Comparison of ENCODE assay signal across 9 cellular contexts in genomic region chr9:18255747-18256146, GRCh38.
"Had no signal": no experiment of that assay in that cellular context is flagged by ENCODE, and none has a peak within 500 bp of the region (broad histone marks: within the 10 kb centered on the region; RNA-seq: fewer than 3 reads in every experiment).

No MANE protein-coding gene starts in this region.

- H3K9me3 Mint-ChIP-seq: activated naive CD4-positive, alpha-beta T cell treated with anti-CD3 and anti-CD28 coated beads for 36 hours; activated naive CD8-positive, alpha-beta T cell treated with anti-CD3 and anti-CD28 coated beads, Interleukin-2, amount 50 U/mL, for 24 hours; dendritic cell treated with granulocyte-macrophage colony-stimulating factor and Interleukin-4, amounts not matched to agents 40 ng/mL and 50 ng/mL, for 4 days; stimulated activated memory B cell treated with anti-CD40 and anti-IgM and Interleukin-4, amounts not matched to agents 10 μg/mL and 1 μg/mL and 100 μg/mL, for 72 hours had no signal

- H3K27ac ChIP-seq: ascending aorta, gastrocnemius medialis, heart left ventricle had no signal

- H3K4me1 ChIP-seq: gastrocnemius medialis had no signal

- H3K27me3 ChIP-seq: ascending aorta, gastrocnemius medialis, heart left ventricle had no signal

- H3K36me3 Mint-ChIP-seq: stimulated activated memory B cell treated with anti-CD40 and anti-IgM and Interleukin-4, amounts not matched to agents 10 μg/mL and 1 μg/mL and 100 μg/mL, for 72 hours had no signal

- H3K9me3 ChIP-seq: ascending aorta, gastrocnemius medialis, heart left ventricle had no signal

- H3K36me3 ChIP-seq: ascending aorta, gastrocnemius medialis, heart left ventricle had no signal

- ATAC-seq: stimulated activated memory B cell treated with anti-CD40 and anti-IgM and Interleukin-4, amounts not matched to agents 10 μg/mL and 1 μg/mL and 100 μg/mL, for 72 hours had no signal

- H3K27ac Mint-ChIP-seq: activated naive CD4-positive, alpha-beta T cell treated with anti-CD3 and anti-CD28 coated beads for 36 hours; activated naive CD8-positive, alpha-beta T cell treated with anti-CD3 and anti-CD28 coated beads, Interleukin-2, amount 50 U/mL, for 24 hours; dendritic cell treated with granulocyte-macrophage colony-stimulating factor and Interleukin-4, amounts not matched to agents 40 ng/mL and 50 ng/mL, for 4 days; stimulated activated memory B cell treated with anti-CD40 and anti-IgM and Interleukin-4, amounts not matched to agents 10 μg/mL and 1 μg/mL and 100 μg/mL, for 72 hours had no signal

- H3K4me3 Mint-ChIP-seq: activated naive CD4-positive, alpha-beta T cell treated with anti-CD3 and anti-CD28 coated beads for 36 hours; activated naive CD8-positive, alpha-beta T cell treated with anti-CD3 and anti-CD28 coated beads, Interleukin-2, amount 50 U/mL, for 24 hours; dendritic cell treated with granulocyte-macrophage colony-stimulating factor and Interleukin-4, amounts not matched to agents 40 ng/mL and 50 ng/mL, for 4 days; stimulated activated memory B cell treated with anti-CD40 and anti-IgM and Interleukin-4, amounts not matched to agents 10 μg/mL and 1 μg/mL and 100 μg/mL, for 72 hours had no signal

- H3K27me3 Mint-ChIP-seq: stimulated activated memory B cell treated with anti-CD40 and anti-IgM and Interleukin-4, amounts not matched to agents 10 μg/mL and 1 μg/mL and 100 μg/mL, for 72 hours had no signal

- H3K4me1 Mint-ChIP-seq: activated naive CD8-positive, alpha-beta T cell treated with anti-CD3 and anti-CD28 coated beads, Interleukin-2, amount 50 U/mL, for 24 hours; stimulated activated memory B cell treated with anti-CD40 and anti-IgM and Interleukin-4, amounts not matched to agents 10 μg/mL and 1 μg/mL and 100 μg/mL, for 72 hours had no signal

- H3K4me3 ChIP-seq: ascending aorta, gastrocnemius medialis, heart left ventricle, lung had no signal

- FAIRE-seq: bronchial epithelial cell had no signal
